In the genomic region with DNA sequence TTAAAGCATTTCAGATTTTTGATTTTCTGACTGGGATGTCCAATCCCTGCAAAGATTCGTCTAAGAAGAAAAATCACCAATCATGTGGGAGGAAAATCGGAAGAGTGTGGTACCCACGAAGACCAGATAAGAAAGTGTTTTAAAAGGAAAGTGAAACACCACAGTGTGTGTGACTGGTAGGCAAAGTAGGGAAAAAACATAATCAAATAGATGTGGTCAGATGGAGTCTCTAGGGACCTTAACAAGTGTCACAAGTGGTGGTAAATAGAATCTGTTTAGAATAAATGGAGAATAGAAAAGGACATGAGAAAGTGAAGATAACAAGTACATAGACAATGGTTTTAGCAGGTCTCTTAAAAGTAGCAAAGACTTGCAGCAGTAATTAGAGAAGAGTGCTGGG, we compare ENCODE assay signal across 14 cellular contexts.
DNase-seq lines count a peak whose midpoint lies in the region; ATAC-seq and TF ChIP-seq lines count a peak whose summit lies in the region.
"Had no signal": no experiment of that assay in that cellular context is flagged by ENCODE, and none has a peak within 500 bp of the region (broad histone marks: within the 10 kb centered on the region; RNA-seq: fewer than 3 reads in every experiment).

No MANE protein-coding gene starts in this region.

- DNase-seq in GM10266 (ENCODE audit: extremely low spot score), result peak; percentile 42
- DNase-seq in HPDE6-E6E7 (ENCODE audit: extremely low spot score), result no peak
- DNase-seq in colonic mucosa, result no peak
- no peak for DNase-seq in DMS53 (lab: John Stamatoyannopoulos, UW)
- DNase-seq in activated CD4-positive, alpha-beta memory T cell treated with anti-CD3 and anti-CD28 coated beads, Interleukin-2, amount 10 ng/mL, durations not matched to agents 7 days and 5 days, result no peak
- DNase-seq: activated CD4-positive, alpha-beta T cell treated with anti-CD3 and anti-CD28 coated beads for 36 hours; foreskin keratinocyte; GDM1; pancreas; upper lobe of left lung had no signal

- POLR2A ChIA-PET in activated CD4-positive, alpha-beta memory T cell treated with anti-CD3 and anti-CD28 coated beads, Interleukin-2, amount 10 ng/mL, durations not matched to agents 7 days and 5 days (lab: Charles Lee), result no interaction called here

- CTCF ChIA-PET in activated CD4-positive, alpha-beta memory T cell treated with anti-CD3 and anti-CD28 coated beads, Interleukin-2, amount 10 ng/mL, durations not matched to agents 7 days and 5 days (lab: Charles Lee), result no interaction called here

- H3K9me3 Mint-ChIP-seq in activated CD4-positive, alpha-beta memory T cell treated with anti-CD3 and anti-CD28 coated beads, Interleukin-2, amount 10 ng/mL, durations not matched to agents 7 days and 5 days, result peaks cover 4% of the 10 kb centered on the region

- H3K9me3 ChIP-seq in colonic mucosa, result no peaks in the 10 kb centered on the region
- H3K9me3 ChIP-seq: pancreas, upper lobe of left lung had no signal

- H3K4me3 ChIP-seq in colonic mucosa, result no peak overlapping the region
- H3K4me3 ChIP-seq: pancreas, upper lobe of left lung had no signal

- H3K36me3 Mint-ChIP-seq in activated CD4-positive, alpha-beta memory T cell treated with anti-CD3 and anti-CD28 coated beads, Interleukin-2, amount 10 ng/mL, durations not matched to agents 7 days and 5 days (ENCODE audit: low read depth), result no peaks in the 10 kb centered on the region
- H3K36me3 Mint-ChIP-seq: activated naive CD4-positive, alpha-beta T cell treated with anti-CD3 and anti-CD28 coated beads, Interleukin-2, amount 50 U/mL, for 24 hours had no signal

- no peaks in the 10 kb centered on the region for H3K4me1 ChIP-seq in colonic mucosa
- H3K4me1 ChIP-seq: pancreas, upper lobe of left lung had no signal

- intact Hi-C loops in colonic mucosa (cut with DNase I), result no loop called here

- no peak overlapping the region for H3K27ac ChIP-seq in colonic mucosa
- H3K27ac ChIP-seq: foreskin keratinocyte, pancreas, upper lobe of left lung had no signal

- no peak overlapping the region for H3K9ac ChIP-seq in colonic mucosa (ENCODE audit: low read depth in 2 of 2, low read length in 2 of 2)

- no peaks in the 10 kb centered on the region for H3K27me3 ChIP-seq in colonic mucosa
- H3K27me3 ChIP-seq: foreskin keratinocyte, pancreas, upper lobe of left lung had no signal

- ATAC-seq in GM19351 (IDR thresholded peaks at IDR 0.05; ENCODE audit: unreplicated experiment) (peak; percentile 99), HG02759 (IDR thresholded peaks at IDR 0.05; ENCODE audit: unreplicated experiment) (peak; percentile 100), HG03457 (IDR thresholded peaks at IDR 0.05; ENCODE audit: unreplicated experiment) (peak; percentile 98)
- ATAC-seq: activated CD4-positive, alpha-beta T cell treated with anti-CD3 and anti-CD28 coated beads for 36 hours; foreskin keratinocyte; pancreas had no signal

- no peaks in the 10 kb centered on the region for H3K36me3 ChIP-seq in colonic mucosa
- H3K36me3 ChIP-seq: pancreas, upper lobe of left lung had no signal

- TF ChIP-seq CTCF in GM10266 (IDR thresholded peaks at IDR 0.05; ENCODE audit: control insufficient read depth, insufficient read depth, low read depth, missing control alignments), result no peak
- TF ChIP-seq CTCF in colonic mucosa (IDR thresholded peaks at IDR 0.05), result no peak

- no peaks in the 10 kb centered on the region for H3K4me1 Mint-ChIP-seq in activated CD4-positive, alpha-beta memory T cell treated with anti-CD3 and anti-CD28 coated beads, Interleukin-2, amount 10 ng/mL, durations not matched to agents 7 days and 5 days
- H3K4me1 Mint-ChIP-seq: activated CD4-positive, alpha-beta T cell treated with anti-CD3 and anti-CD28 coated beads for 36 hours; activated naive CD4-positive, alpha-beta T cell treated with anti-CD3 and anti-CD28 coated beads, Interleukin-2, amount 50 U/mL, for 24 hours had no signal

- H3K27ac Mint-ChIP-seq in activated CD4-positive, alpha-beta memory T cell treated with anti-CD3 and anti-CD28 coated beads, Interleukin-2, amount 10 ng/mL, durations not matched to agents 7 days and 5 days, result no peak overlapping the region
- H3K27ac Mint-ChIP-seq: activated CD4-positive, alpha-beta T cell treated with anti-CD3 and anti-CD28 coated beads for 36 hours; activated naive CD4-positive, alpha-beta T cell treated with anti-CD3 and anti-CD28 coated beads, Interleukin-2, amount 50 U/mL, for 24 hours had no signal

- H3K27me3 Mint-ChIP-seq in activated CD4-positive, alpha-beta memory T cell treated with anti-CD3 and anti-CD28 coated beads, Interleukin-2, amount 10 ng/mL, durations not matched to agents 7 days and 5 days, result no peaks in the 10 kb centered on the region
- H3K27me3 Mint-ChIP-seq: activated CD4-positive, alpha-beta T cell treated with anti-CD3 and anti-CD28 coated beads for 36 hours; activated naive CD4-positive, alpha-beta T cell treated with anti-CD3 and anti-CD28 coated beads, Interleukin-2, amount 50 U/mL, for 24 hours had no signal

- no peak overlapping the region for H3K4me3 Mint-ChIP-seq in activated CD4-positive, alpha-beta memory T cell treated with anti-CD3 and anti-CD28 coated beads, Interleukin-2, amount 10 ng/mL, durations not matched to agents 7 days and 5 days
- H3K4me3 Mint-ChIP-seq: activated CD4-positive, alpha-beta T cell treated with anti-CD3 and anti-CD28 coated beads for 36 hours; activated naive CD4-positive, alpha-beta T cell treated with anti-CD3 and anti-CD28 coated beads, Interleukin-2, amount 50 U/mL, for 24 hours had no signal
